8 cellular contexts compared by ENCODE assay signal in genomic region chr1:76074321-76075187, GRCh38. TPM values are rescaled to one million over a fixed set of nuclear protein-coding genes. Genes with fewer than 3 reads are reported as not detected.
A peak's percentile ranks its signal among the peaks of the same experiment; 100 is the strongest.
DNase-seq lines count a peak whose midpoint lies in the region; ATAC-seq and TF ChIP-seq lines count a peak whose summit lies in the region.

ST6GALNAC3 (plus strand) TSS chr1:76074746.

- no peak for TF ChIP-seq CTCF in RWPE2 (IDR thresholded peaks at IDR 0.05; ENCODE audit: poor library complexity, severe bottlenecking)

- no peaks in the 10 kb centered on the region for H3K27me3 ChIP-seq in RWPE2 (ENCODE audit: insufficient read depth, poor library complexity, severe bottlenecking)

- ATAC-seq in GM19438 (IDR thresholded peaks at IDR 0.05; ENCODE audit: low read depth, unreplicated experiment) (peak; percentile 94), HG03521 (IDR thresholded peaks at IDR 0.05; ENCODE audit: unreplicated experiment) (peak; percentile 94), RWPE2 (ENCODE audit: low read depth) (peak; percentile 87)

- peak; percentile 85 for DNase-seq in CD1c-positive myeloid dendritic cell (ENCODE audit: extremely low spot score)
- peak; percentile 54 for DNase-seq in RWPE2 (ENCODE audit: low spot score)
- DNase-seq in activated naive CD4-positive, alpha-beta T cell treated with anti-CD3 and anti-CD28 coated beads, Interleukin-2, amount 50 U/mL, for 16 hours, result peak; percentile 81
- DNase-seq in globus pallidus (ENCODE audit: low spot score), result peak; percentile 82
- DNase-seq in occipital lobe (lab: John Stamatoyannopoulos, UW), result peak; percentile 86
- peak; percentile 76 for DNase-seq in superior temporal gyrus (ENCODE audit: extremely low spot score)

- H3K9me3 ChIP-seq in RWPE2 (ENCODE audit: severe bottlenecking), result no peaks in the 10 kb centered on the region

- peak within 1 kb of the TSS; percentile 46 for H3K4me3 ChIP-seq in RWPE2 (ENCODE audit: severe bottlenecking)

- H3K4me1 ChIP-seq in RWPE2 (ENCODE audit: insufficient read depth, poor library complexity, severe bottlenecking), result peaks cover 2% of the 10 kb centered on the region

- H3K36me3 ChIP-seq in RWPE2 (ENCODE audit: low read depth), result no peaks in the 10 kb centered on the region

- no peak within 1 kb of the TSS for H3K27ac ChIP-seq in RWPE2 (ENCODE audit: poor library complexity, severe bottlenecking)

RNA-seq across cellular contexts. Expression of gene ST6GALNAC3, which starts in this region (rescaled TPM):
- 16.5 TPM for total RNA-seq in occipital lobe
